Comparison of ENCODE assay signal across 12 cellular contexts in genomic region chr1:28139033-28139712, GRCh38. TPM values are rescaled to one million over a fixed set of nuclear protein-coding genes. Genes with fewer than 3 reads are reported as not detected.
DNase-seq lines count a peak whose midpoint lies in the region; ATAC-seq and TF ChIP-seq lines count a peak whose summit lies in the region.
"Had no signal": no experiment of that assay in that cellular context is flagged by ENCODE, and none has a peak within 500 bp of the region (broad histone marks: within the 10 kb centered on the region; RNA-seq: fewer than 3 reads in every experiment).

No MANE protein-coding gene starts in this region.

- TF ChIP-seq CTCF in CD14-positive monocyte (IDR thresholded peaks at IDR 0.05) = no peak
- TF ChIP-seq CTCF in astrocyte of the spinal cord (IDR thresholded peaks at IDR 0.05; ENCODE audit: low read depth, low read length) = no peak
- no peak for TF ChIP-seq CTCF in mucosa of descending colon (IDR thresholded peaks at IDR 0.05)
- TF ChIP-seq CTCF in hepatocyte (IDR thresholded peaks at IDR 0.05; ENCODE audit: poor library complexity) = no peak

- ATAC-seq in mucosa of descending colon (peak; percentile 29), HG02571 (IDR thresholded peaks at IDR 0.05; ENCODE audit: unreplicated experiment) (no peak)

- WGBS in hepatocyte (ENCODE audit: low lambda C conversion rate, missing lambda C conversion rate) = 90% methylated on average over 7 of the region's 7 CpGs

- H4K20me1 ChIP-seq in Karpas-422 (ENCODE audit: insufficient read depth, low read depth, low read length) (no peaks in the 10 kb centered on the region), hepatocyte (ENCODE audit: insufficient read depth, poor library complexity, severe bottlenecking) (no peaks in the 10 kb centered on the region)

- H3K9me3 Mint-ChIP-seq in CD14-positive monocyte = peaks cover 0 to 3% (median 0%) of the 10 kb centered on the region in 7 donors

- peak overlapping the region; percentile 96 to 100 (median 99) for H3K27ac Mint-ChIP-seq in CD14-positive monocyte

- peak; percentile 85 for DNase-seq in CD14-positive monocyte (ENCODE audit: low spot score)
- no peak for DNase-seq in Karpas-422
- DNase-seq in astrocyte of the spinal cord (ENCODE audit: low read depth, low spot score) = peak; percentile 47
- DNase-seq in mucosa of descending colon = no peak
- DNase-seq in D341Med (ENCODE audit: low spot score) = no peak
- DNase-seq in hepatocyte (ENCODE audit: low spot score) = no peak
- no peak for DNase-seq in T-helper 9 cell
- DNase-seq: cerebellar nuclear complex, GOT3, heart left ventricle, midbrain had no signal

- H3K4me2 ChIP-seq in Karpas-422 (ENCODE audit: low read depth, low read length, poor library complexity, severe bottlenecking) = no peak overlapping the region
- no peak overlapping the region for H3K4me2 ChIP-seq in hepatocyte

- H3K9me3 ChIP-seq in Karpas-422 (ENCODE audit: low read length) (no peaks in the 10 kb centered on the region; the same call in 1 of the 2 replicates), mucosa of descending colon (no peaks in the 10 kb centered on the region), hepatocyte (ENCODE audit: low read depth) (no peaks in the 10 kb centered on the region)
- H3K9me3 ChIP-seq: heart left ventricle had no signal

- H3K36me3 ChIP-seq in Karpas-422 (ENCODE audit: insufficient read depth, low read length) (no peaks in the 10 kb centered on the region; the same call in 1 of the 2 replicates), mucosa of descending colon (ENCODE audit: low read depth) (no peaks in the 10 kb centered on the region), hepatocyte (replicated peaks; ENCODE audit: insufficient read depth, low read depth) (no peaks in the 10 kb centered on the region)
- H3K36me3 ChIP-seq: heart left ventricle had no signal

- H3K4me1 Mint-ChIP-seq in CD14-positive monocyte = peaks cover 78% of the 10 kb centered on the region

- no peaks in the 10 kb centered on the region for H3K27me3 ChIP-seq in Karpas-422 (ENCODE audit: low read length)
- no peaks in the 10 kb centered on the region for H3K27me3 ChIP-seq in hepatocyte
- H3K27me3 ChIP-seq: heart left ventricle had no signal

- H3K4me1 ChIP-seq in Karpas-422 (ENCODE audit: low read length) (peaks cover 66% of the 10 kb centered on the region), mucosa of descending colon (ENCODE audit: low read depth) (no peaks in the 10 kb centered on the region), hepatocyte (ENCODE audit: insufficient read depth) (no peaks in the 10 kb centered on the region)

- in situ Hi-C loops in astrocyte of the spinal cord (cut with HindIII; ENCODE audit: low sequenced_read_pairs) = no loop called here

- peaks cover 0 to 3% (median 1%) of the 10 kb centered on the region in 3 donors for H3K27me3 Mint-ChIP-seq in CD14-positive monocyte (ENCODE audit: low read depth in 3 of 3)

- H3K79me2 ChIP-seq in Karpas-422 (ENCODE audit: low read length) (no peaks in the 10 kb centered on the region), hepatocyte (no peaks in the 10 kb centered on the region)

- no peaks in the 10 kb centered on the region for H3K9me2 ChIP-seq in Karpas-422 (replicated peaks; ENCODE audit: insufficient read depth, low read length)
- H3K9me2 ChIP-seq in hepatocyte (replicated peaks; ENCODE audit: insufficient read depth) = no peaks in the 10 kb centered on the region

- H3K4me3 ChIP-seq in Karpas-422 (ENCODE audit: low read length) = no peak overlapping the region
- H3K4me3 ChIP-seq in astrocyte of the spinal cord (ENCODE audit: low read depth, low read length) = no peak overlapping the region
- H3K4me3 ChIP-seq in mucosa of descending colon = no peak overlapping the region
- H3K4me3 ChIP-seq in hepatocyte = no peak overlapping the region
- H3K4me3 ChIP-seq: heart left ventricle had no signal

- H3K9ac ChIP-seq in Karpas-422 (ENCODE audit: low read length) = no peak overlapping the region

- peaks cover 0 to 3% of the 10 kb centered on the region in 2 donors for H3K36me3 Mint-ChIP-seq in CD14-positive monocyte

- H2AFZ ChIP-seq in Karpas-422 (ENCODE audit: low read length) (no peak overlapping the region), hepatocyte (no peak overlapping the region)

- intact Hi-C loops in CD14-positive monocyte (cut with micrococcal nuclease) = loop anchor here (2.0 to 5.0 kb wide), 3 partner anchors 24 to 47 kb away; no protein-coding TSS in a partner anchor
- intact Hi-C loops in mucosa of descending colon (cut with DNase I, micrococcal nuclease) = no loop called here

- peak overlapping the region; percentile 69 for H3K27ac ChIP-seq in Karpas-422 (ENCODE audit: low read length)
- no peak overlapping the region for H3K27ac ChIP-seq in hepatocyte

- peak overlapping the region in 1 of 2 donors; percentile 44 for H3K4me3 Mint-ChIP-seq in CD14-positive monocyte

RNA-seq across cellular contexts. Expression of gene PTAFR, which starts 37.3 kb away (rescaled TPM):
- 100 to 1,000 TPM; 331 to 347 TPM for polyA plus RNA-seq in CD14-positive monocyte
- total RNA-seq in Karpas-422 (2014; rRNA removed; shearing (Covaris generic); ENCODE audit: low replicate concordance) = 37.8 and 74.2 TPM in 2 replicates
- 1 to 10 TPM; 2.4 to 4.8 (median 4.0) TPM for total RNA-seq in mucosa of descending colon
- total RNA-seq in hepatocyte = 0.37 and 0.96 TPM in 2 replicates
- 0.29 and 1.4 TPM in 2 replicates for polyA plus RNA-seq in hepatocyte

RNA-seq across cellular contexts. Expression of gene EYA3, which starts 50.8 kb away (rescaled TPM):
- polyA plus RNA-seq in CD14-positive monocyte (1 to 10 TPM; 3.3 to 3.7 TPM), hepatocyte (4.2 and 6.9 TPM in 2 replicates)
- 17.0 and 28.3 TPM in 2 replicates for total RNA-seq in Karpas-422 (2014; rRNA removed; shearing (Covaris generic); ENCODE audit: low replicate concordance)
- total RNA-seq in mucosa of descending colon (10 to 100 TPM; 19.2 to 22.8 (median 19.9) TPM), hepatocyte (13.5 and 19.9 TPM in 2 replicates)

Comparison
In these comparisons a context has a peak if more than half of its experiments do, and no peak if none do; other contexts are left out.
1. DNase-seq: peak in CD14-positive monocyte (single experiment) and astrocyte of the spinal cord (single experiment); none in Karpas-422 (single experiment), mucosa of descending colon (0 of 3), D341Med (single experiment), hepatocyte (single experiment) and T-helper 9 cell (single experiment).
2. intact Hi-C loops: an anchor here in CD14-positive monocyte (2.0 to 5.0 kb wide); none called in mucosa of descending colon.